16 cellular contexts compared by ENCODE assay signal in genomic region chr11:6596237-6596877, GRCh38. TPM values are rescaled to one million over a fixed set of nuclear protein-coding genes. Genes with fewer than 3 reads are reported as not detected.
A peak's percentile ranks its signal among the peaks of the same experiment; 100 is the strongest.
DNase-seq lines count a peak whose midpoint lies in the region; ATAC-seq, FAIRE-seq and TF ChIP-seq lines count a peak whose summit lies in the region.
"Had no signal": no experiment of that assay in that cellular context is flagged by ENCODE, and none has a peak within 500 bp of the region (broad histone marks: within the 10 kb centered on the region; RNA-seq: fewer than 3 reads in every experiment).

No MANE protein-coding gene starts in this region.

- no peak overlapping the region for H3K4me3 ChIP-seq in heart right ventricle
- H3K4me3 ChIP-seq in vagina = no peak overlapping the region
- H3K4me3 ChIP-seq in pancreas = no peak overlapping the region
- H3K4me3 ChIP-seq: body of pancreas had no signal

- 27 to 28% methylated on average over 5 of the region's 5 CpGs for WGBS in heart right ventricle, 2 donors
- WGBS in pancreas, 2 donors = 63 to 67% methylated on average over 5 of the region's 5 CpGs

- peak overlapping the region in 9 of 10 donors; percentile 36 to 66 (median 56) for H3K27ac ChIP-seq in heart right ventricle
- H3K27ac ChIP-seq in vagina = peak overlapping the region; percentile 29
- no peak overlapping the region for H3K27ac ChIP-seq in pancreas
- H3K27ac ChIP-seq: body of pancreas had no signal

- peaks cover 2 to 84% (median 60%) of the 10 kb centered on the region in 9 donors for H3K4me1 ChIP-seq in heart right ventricle
- peaks cover 17% of the 10 kb centered on the region for H3K4me1 ChIP-seq in vagina
- peaks cover 0 to 5% (median 0%) of the 10 kb centered on the region in 3 donors for H3K4me1 ChIP-seq in pancreas

- H3K9me3 ChIP-seq in heart right ventricle (no peaks in the 10 kb centered on the region), vagina (no peaks in the 10 kb centered on the region), pancreas (no peaks in the 10 kb centered on the region)
- H3K9me3 ChIP-seq: body of pancreas had no signal

- no peak for TF ChIP-seq POLR2A in vagina (IDR thresholded peaks at IDR 0.05)

- H3K27ac Mint-ChIP-seq in stimulated activated naive CD8-positive, alpha-beta T cell treated with anti-CD3 and anti-CD28 coated beads, Interleukin-15, amount 100 ng/mL, for 72 hours = peak overlapping the region; percentile 40 to 62
- H3K27ac Mint-ChIP-seq: T-helper 2 cell treated with Interferon-gamma antibody and Interleukin-4, amounts not matched to agents 5 μg/mL and 100 μg/mL, for 36 hours had no signal

- H3K4me3 Mint-ChIP-seq in stimulated activated naive CD8-positive, alpha-beta T cell treated with anti-CD3 and anti-CD28 coated beads, Interleukin-15, amount 100 ng/mL, for 72 hours = no peak overlapping the region
- H3K4me3 Mint-ChIP-seq: T-helper 2 cell treated with Interferon-gamma antibody and Interleukin-4, amounts not matched to agents 5 μg/mL and 100 μg/mL, for 36 hours had no signal

- no peaks in the 10 kb centered on the region for H3K9me3 Mint-ChIP-seq in stimulated activated naive CD8-positive, alpha-beta T cell treated with anti-CD3 and anti-CD28 coated beads, Interleukin-15, amount 100 ng/mL, for 72 hours
- H3K9me3 Mint-ChIP-seq: T-helper 2 cell treated with Interferon-gamma antibody and Interleukin-4, amounts not matched to agents 5 μg/mL and 100 μg/mL, for 36 hours had no signal

- TF ChIP-seq CTCF in heart right ventricle (IDR thresholded peaks at IDR 0.05) (no peak), vagina (IDR thresholded peaks at IDR 0.05) (no peak), pancreas (IDR thresholded peaks at IDR 0.05) (no peak)

- no peak for FAIRE-seq in pancreas (lab: Jason Lieb, UNC)
- FAIRE-seq: keratinocyte had no signal

- H3K4me1 Mint-ChIP-seq in stimulated activated naive CD8-positive, alpha-beta T cell treated with anti-CD3 and anti-CD28 coated beads, Interleukin-15, amount 100 ng/mL, for 72 hours = peaks cover 33% of the 10 kb centered on the region

- no peaks in the 10 kb centered on the region for H3K27me3 Mint-ChIP-seq in stimulated activated naive CD8-positive, alpha-beta T cell treated with anti-CD3 and anti-CD28 coated beads, Interleukin-15, amount 100 ng/mL, for 72 hours

- no peaks in the 10 kb centered on the region for H3K27me3 ChIP-seq in heart right ventricle
- H3K27me3 ChIP-seq in vagina = no peaks in the 10 kb centered on the region
- no peaks in the 10 kb centered on the region for H3K27me3 ChIP-seq in pancreas
- H3K27me3 ChIP-seq: body of pancreas had no signal

- intact Hi-C loops in heart right ventricle (cut with DNase I) (loop anchor here in 1 of 10 donors (5.0 kb wide), 1 partner anchor 59 kb away; no protein-coding TSS in a partner anchor), vagina (cut with DNase I) (no loop called here), pancreas (cut with DNase I) (no loop called here)

- ATAC-seq in stimulated activated naive CD8-positive, alpha-beta T cell treated with anti-CD3 and anti-CD28 coated beads, Interleukin-15, amount 100 ng/mL, for 72 hours = no peak
- ATAC-seq in stimulated activated naive CD8-positive, alpha-beta T cell treated with anti-CD3 and anti-CD28 coated beads, Interleukin-15, Interleukin-2, amounts not matched to agents 100 U/mL and 50 U/mL, for 24 hours = no peak
- ATAC-seq in heart right ventricle = peak in 5 of 8 donors; percentile 71 to 83 (median 73)
- ATAC-seq in pancreas = no peak
- ATAC-seq: body of pancreas had no signal

- H3K36me3 ChIP-seq in heart right ventricle (peaks cover 0 to 96% (median 23%) of the 10 kb centered on the region in 9 donors), vagina (peaks cover 0 to 47% of the 10 kb centered on the region in 2 donors), pancreas (peaks cover 0 to 20% (median 19%) of the 10 kb centered on the region in 3 donors)

- no peak for DNase-seq in stimulated activated naive CD8-positive, alpha-beta T cell treated with anti-CD3 and anti-CD28 coated beads, Interleukin-15, amount 100 ng/mL, for 72 hours
- DNase-seq in stimulated activated naive CD8-positive, alpha-beta T cell treated with anti-CD3 and anti-CD28 coated beads, Interleukin-15, Interleukin-2, amounts not matched to agents 100 U/mL and 50 U/mL, for 24 hours = no peak
- DNase-seq in heart right ventricle (no peak), pons (ENCODE audit: low spot score) (peak; percentile 65), vagina (ENCODE audit: extremely low spot score in 2 of 2) (peak in 1 of 2 donors; percentile 47), pancreas (no peak), middle frontal gyrus (ENCODE audit: extremely low spot score, low spot score) (no peak), NCI-H1048 (lab: John Stamatoyannopoulos, UW) (no peak)
- DNase-seq: activated CD4-positive, alpha-beta T cell treated with anti-CD3 and anti-CD28 coated beads for 48 hours; activated effector memory CD4-positive, alpha-beta T cell treated with Interleukin-2 at 50 U/mL for 16 hours; body of pancreas; Calu3; NCI-H2029 treated with DMSO at 0.1 percent for 48 hours; stimulated activated CD4-positive, alpha-beta T cell treated with anti-CD3 and anti-CD28 coated beads, Interleukin-4, amount 100 ng/mL, for 1 hour had no signal

RNA-seq across cellular contexts. Expression of gene RRP8, which starts 7.1 kb away (rescaled TPM):
- 10 to 100 TPM; 12.1 to 23.3 (median 20.5) TPM for total RNA-seq in heart right ventricle
- polyA plus RNA-seq in heart right ventricle = 10 to 100 TPM; 16.1 to 23.0 TPM
- 10.3 TPM for total RNA-seq in vagina
- total RNA-seq in pancreas = 10 to 100 TPM in 2 of 6 donors, 1 to 10 TPM in 4; 6.3 to 15.0 (median 8.7) TPM
- 10 to 100 TPM; 16.6 to 25.0 TPM for polyA plus RNA-seq in pancreas

RNA-seq across cellular contexts. Expression of gene ILK, which starts 7.2 kb away (rescaled TPM):
- total RNA-seq in heart right ventricle = 100 to 1,000 TPM; 150 to 247 (median 204) TPM
- 100 to 1,000 TPM; 213 to 244 TPM for polyA plus RNA-seq in heart right ventricle
- total RNA-seq in vagina = 149 TPM
- total RNA-seq in pancreas = 10 to 100 TPM; 47.9 to 90.0 (median 67.4) TPM
- polyA plus RNA-seq in pancreas = 100 to 1,000 TPM in 1 of 2 donors, 10 to 100 TPM in 1; 98.5 to 137 TPM

RNA-seq across cellular contexts. Expression of gene TAF10, which starts 15.7 kb away (rescaled TPM):
- total RNA-seq in heart right ventricle (100 to 1,000 TPM in 1 of 10 donors, 10 to 100 TPM in 9; 78.0 to 101 (median 89.7) TPM), vagina (48.1 TPM), pancreas (10 to 100 TPM; 53.5 to 96.7 (median 75.6) TPM)
- polyA plus RNA-seq in heart right ventricle (100 to 1,000 TPM in 1 of 2 donors, 10 to 100 TPM in 1; 93.3 to 254 TPM), pancreas (100 to 1,000 TPM; 116 TPM)

RNA-seq across cellular contexts. Expression of gene TPP1, which starts 22.9 kb away (rescaled TPM):
- 100 to 1,000 TPM in 2 of 10 donors, 10 to 100 TPM in 8; 56.3 to 132 (median 72.6) TPM for total RNA-seq in heart right ventricle
- 10 to 100 TPM; 31.9 to 34.6 TPM for polyA plus RNA-seq in heart right ventricle
- 77.3 TPM for total RNA-seq in vagina
- total RNA-seq in pancreas = 10 to 100 TPM; 19.6 to 88.6 (median 24.6) TPM
- polyA plus RNA-seq in pancreas = 10 to 100 TPM; 21.0 to 33.0 TPM

RNA-seq across cellular contexts. Expression of gene DCHS1, which starts 59.3 kb away (rescaled TPM):
- total RNA-seq in heart right ventricle (10 to 100 TPM in 3 of 10 donors, 1 to 10 TPM in 7; 7.1 to 12.4 (median 8.7) TPM), vagina (28.7 TPM), pancreas (1 to 10 TPM; 2.3 to 4.1 (median 3.3) TPM)
- polyA plus RNA-seq in heart right ventricle (1 to 10 TPM; 4.1 to 6.7 TPM), pancreas (1 to 10 TPM; 4.0 to 4.8 TPM)

Comparison
In these comparisons a context has a peak if more than half of its experiments do, and no peak if none do; other contexts are left out.
1. ATAC-seq: peak in heart right ventricle (5 of 8); none in stimulated activated naive CD8-positive, alpha-beta T cell treated with anti-CD3 and anti-CD28 coated beads, Interleukin-15, amount 100 ng/mL, for 72 hours (single experiment), stimulated activated naive CD8-positive, alpha-beta T cell treated with anti-CD3 and anti-CD28 coated beads, Interleukin-15, Interleukin-2, amounts not matched to agents 100 U/mL and 50 U/mL, for 24 hours (single experiment) and pancreas (0 of 4).
2. H3K27ac ChIP-seq: peak in heart right ventricle (9 of 10) and vagina (single experiment); none in pancreas (0 of 4).